ENCODE assay signal across 22 cellular contexts in the genomic region with DNA sequence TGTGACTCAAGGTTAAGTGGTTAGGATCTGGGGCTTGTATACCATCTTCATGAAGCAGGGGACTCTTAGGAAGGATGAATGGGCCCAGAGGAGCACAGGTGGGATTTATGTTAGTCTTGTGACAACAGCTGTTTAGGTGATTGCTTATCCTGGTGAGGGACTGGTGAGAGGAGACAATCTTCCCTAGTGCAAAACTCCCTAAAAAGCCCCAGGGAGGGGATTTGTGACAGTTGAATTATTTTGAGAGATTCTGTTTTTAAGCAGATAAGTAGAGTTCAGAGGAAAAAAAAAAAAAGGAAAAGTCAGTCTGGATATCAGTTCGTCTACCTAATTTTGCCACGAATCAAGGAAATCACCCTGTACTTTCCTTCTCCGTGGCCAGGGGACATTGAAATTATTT. TPM values are rescaled to one million over a fixed set of nuclear protein-coding genes. Genes with fewer than 3 reads are reported as not detected.
A peak's percentile ranks its signal among the peaks of the same experiment; 100 is the strongest.
DNase-seq lines count a peak whose midpoint lies in the region; ATAC-seq and TF ChIP-seq lines count a peak whose summit lies in the region.
"Had no signal": no experiment of that assay in that cellular context is flagged by ENCODE, and none has a peak within 500 bp of the region (broad histone marks: within the 10 kb centered on the region; RNA-seq: fewer than 3 reads in every experiment).

No MANE protein-coding gene starts in this region.

- H2BK120ac ChIP-seq in H9 (ENCODE audit: low read depth, low read length, poor library complexity, severe bottlenecking), result no peak overlapping the region

- DNase-seq in activated naive CD4-positive, alpha-beta T cell treated with anti-CD3 and anti-CD28 coated beads, Interleukin-2, amount 50 U/mL, for 72 hours (ENCODE audit: low spot score in 2 of 2), result no peak
- no peak for DNase-seq in activated naive CD4-positive, alpha-beta T cell treated with anti-CD3 and anti-CD28 coated beads for 36 hours
- DNase-seq in H9 (no peak), MG63 (no peak), HPDE6-E6E7 (ENCODE audit: extremely low spot score) (no peak), islet precursor cell (no peak)
- no peak for DNase-seq in central memory CD8-positive, alpha-beta T cell (ENCODE audit: low spot score in 2 of 2)
- no peak for DNase-seq in stimulated activated effector memory CD8-positive, alpha-beta T cell treated with anti-CD3 and anti-CD28 coated beads, Interleukin-12 subunit alpha, Interleukin-12 subunit beta, amount 100 ng/mL, for 72 hours (ENCODE audit: low spot score in 2 of 2)
- DNase-seq: activated CD4-positive, alpha-beta T cell treated with anti-CD3 and anti-CD28 coated beads, Interleukin-2, amount 10 ng/mL, durations not matched to agents 7 days and 5 days; Calu3; colonic mucosa; effector memory CD8-positive, alpha-beta T cell; H7; Karpas-422; NCI-H1694; NCI-H69; psoas muscle; stimulated activated CD8-positive, alpha-beta memory T cell treated with anti-CD3 and anti-CD28 coated beads, Interleukin-4, amount 100 ng/mL, for 48 hours; T-helper 9 cell; WERI-Rb-1 had no signal

- no peak overlapping the region for H3K4me2 ChIP-seq in H9 (ENCODE audit: insufficient read depth, insufficient read length, low read length)

- H3K4me3 Mint-ChIP-seq in activated naive CD4-positive, alpha-beta T cell treated with anti-CD3 and anti-CD28 coated beads for 36 hours, result no peak overlapping the region
- H3K4me3 Mint-ChIP-seq in H9, result no peak overlapping the region
- no peak overlapping the region for H3K4me3 Mint-ChIP-seq in central memory CD8-positive, alpha-beta T cell
- H3K4me3 Mint-ChIP-seq in stimulated activated effector memory CD8-positive, alpha-beta T cell treated with anti-CD3 and anti-CD28 coated beads, Interleukin-12 subunit alpha, Interleukin-12 subunit beta, amount 100 ng/mL, for 72 hours, result peak overlapping the region; percentile 75
- H3K4me3 Mint-ChIP-seq: activated CD4-positive, alpha-beta T cell treated with anti-CD3 and anti-CD28 coated beads, Interleukin-2, amount 10 ng/mL, durations not matched to agents 7 days and 5 days had no signal

- H3K14ac ChIP-seq in H9 (ENCODE audit: insufficient read depth, low read length), result no peak overlapping the region

- peaks cover 0 to 6% of the 10 kb centered on the region in 2 donors for H3K36me3 Mint-ChIP-seq in activated naive CD4-positive, alpha-beta T cell treated with anti-CD3 and anti-CD28 coated beads, Interleukin-2, amount 50 U/mL, for 72 hours
- H3K36me3 Mint-ChIP-seq in activated naive CD4-positive, alpha-beta T cell treated with anti-CD3 and anti-CD28 coated beads for 36 hours (ENCODE audit: low read depth), result peaks cover 14% of the 10 kb centered on the region
- no peaks in the 10 kb centered on the region; a peak in 2 of 7 replicates for H3K36me3 Mint-ChIP-seq in H9 (ENCODE audit: insufficient read depth in 1 of 3, low read depth in 3 of 3)
- H3K36me3 Mint-ChIP-seq in central memory CD8-positive, alpha-beta T cell (ENCODE audit: insufficient read depth), result no peaks in the 10 kb centered on the region
- H3K36me3 Mint-ChIP-seq in stimulated activated effector memory CD8-positive, alpha-beta T cell treated with anti-CD3 and anti-CD28 coated beads, Interleukin-12 subunit alpha, Interleukin-12 subunit beta, amount 100 ng/mL, for 72 hours, result peaks cover 17% of the 10 kb centered on the region

- no peak for ATAC-seq in activated naive CD4-positive, alpha-beta T cell treated with anti-CD3 and anti-CD28 coated beads, Interleukin-2, amount 50 U/mL, for 72 hours
- ATAC-seq in central memory CD8-positive, alpha-beta T cell (replicated peaks; ENCODE audit: extremely low read depth, poor library complexity, severe bottlenecking), result no peak
- ATAC-seq in stimulated activated effector memory CD8-positive, alpha-beta T cell treated with anti-CD3 and anti-CD28 coated beads, Interleukin-12 subunit alpha, Interleukin-12 subunit beta, amount 100 ng/mL, for 72 hours, result no peak
- ATAC-seq: effector memory CD8-positive, alpha-beta T cell; psoas muscle had no signal

- no peak overlapping the region for H4K8ac ChIP-seq in H9 (replicated peaks; ENCODE audit: insufficient read length, low read depth, low read length)

- H2AK5ac ChIP-seq in H9 (ENCODE audit: insufficient read length, low read length), result no peak overlapping the region

- no peak overlapping the region for H2BK15ac ChIP-seq in H9 (ENCODE audit: low read depth, low read length)

- no peak overlapping the region for H2BK12ac ChIP-seq in H9 (ENCODE audit: insufficient read length, low read depth, low read length)

- no peak overlapping the region for H2AFZ ChIP-seq in H9 (ENCODE audit: low read length)

- no peak overlapping the region for H2BK20ac ChIP-seq in H9 (ENCODE audit: low read depth, low read length, poor library complexity, severe bottlenecking)

- H3K9me3 ChIP-seq in H9 (ENCODE audit: control insufficient read depth, low read depth, low read length), result no peaks in the 10 kb centered on the region
- H3K9me3 ChIP-seq in MG63, result no peaks in the 10 kb centered on the region
- H3K9me3 ChIP-seq: colonic mucosa, psoas muscle, suprapubic skin had no signal

- no peak overlapping the region for H3K18ac ChIP-seq in H9 (ENCODE audit: insufficient read length, low read depth, low read length)

- H4K91ac ChIP-seq in H9 (ENCODE audit: insufficient read length, low read depth, low read length), result no peak overlapping the region

- WGBS in H9 (ENCODE audit: extremely low coverage, insufficient read length, low lambda C conversion rate), result no CpG with 5 or more reads among the region's 3 CpGs

- H3K79me2 ChIP-seq in H9 (ENCODE audit: insufficient read depth, low read length), result no peaks in the 10 kb centered on the region

- CTCF ChIA-PET in activated naive CD4-positive, alpha-beta T cell treated with anti-CD3 and anti-CD28 coated beads for 36 hours (lab: Charles Lee), result no interaction called here

- H2BK5ac ChIP-seq in H9 (ENCODE audit: insufficient read length, low read length), result no peak overlapping the region

- no peak overlapping the region for H3K27ac ChIP-seq in H9 (ENCODE audit: insufficient read length, low read depth, low read length)
- H3K27ac ChIP-seq: colonic mucosa, psoas muscle, suprapubic skin, WERI-Rb-1 had no signal

- H3K27me3 ChIP-seq in H9 (ENCODE audit: insufficient read depth, low read length), result no peaks in the 10 kb centered on the region
- H3K27me3 ChIP-seq in MG63, result no peaks in the 10 kb centered on the region
- H3K27me3 ChIP-seq: colonic mucosa, suprapubic skin had no signal

- no peak overlapping the region for H3K9ac ChIP-seq in H9 (ENCODE audit: extremely low read depth, insufficient read length, low read length)

- peaks cover 21% of the 10 kb centered on the region for H3K36me3 ChIP-seq in MG63
- H3K36me3 ChIP-seq: colonic mucosa, suprapubic skin, WERI-Rb-1 had no signal

- H3T11ph ChIP-seq in H9 (ENCODE audit: low read length), result peak overlapping the region; percentile 37

- H3K9me3 Mint-ChIP-seq in activated naive CD4-positive, alpha-beta T cell treated with anti-CD3 and anti-CD28 coated beads, Interleukin-2, amount 50 U/mL, for 72 hours, result no peaks in the 10 kb centered on the region
- no peaks in the 10 kb centered on the region for H3K9me3 Mint-ChIP-seq in activated naive CD4-positive, alpha-beta T cell treated with anti-CD3 and anti-CD28 coated beads for 36 hours
- H3K9me3 Mint-ChIP-seq in H9, result no peaks in the 10 kb centered on the region; a peak in 1 of 5 replicates
- no peaks in the 10 kb centered on the region for H3K9me3 Mint-ChIP-seq in central memory CD8-positive, alpha-beta T cell
- no peaks in the 10 kb centered on the region for H3K9me3 Mint-ChIP-seq in stimulated activated effector memory CD8-positive, alpha-beta T cell treated with anti-CD3 and anti-CD28 coated beads, Interleukin-12 subunit alpha, Interleukin-12 subunit beta, amount 100 ng/mL, for 72 hours
- H3K9me3 Mint-ChIP-seq: activated CD4-positive, alpha-beta T cell treated with anti-CD3 and anti-CD28 coated beads, Interleukin-2, amount 10 ng/mL, durations not matched to agents 7 days and 5 days; effector memory CD8-positive, alpha-beta T cell had no signal

- no peaks in the 10 kb centered on the region for H4K20me1 ChIP-seq in H9 (ENCODE audit: control insufficient read depth, insufficient read depth, insufficient read length)

- no peak overlapping the region for H3K23ac ChIP-seq in H9 (ENCODE audit: insufficient read length, low read depth, low read length)

- H3K27ac Mint-ChIP-seq in activated naive CD4-positive, alpha-beta T cell treated with anti-CD3 and anti-CD28 coated beads, Interleukin-2, amount 50 U/mL, for 72 hours, result peak overlapping the region; percentile 8 to 58
- H3K27ac Mint-ChIP-seq in activated naive CD4-positive, alpha-beta T cell treated with anti-CD3 and anti-CD28 coated beads for 36 hours, result no peak overlapping the region
- peak overlapping the region in 1 of 3 experiments; percentile 26; a peak in 2 of 7 replicates for H3K27ac Mint-ChIP-seq in H9
- peak overlapping the region; percentile 64 for H3K27ac Mint-ChIP-seq in central memory CD8-positive, alpha-beta T cell (ENCODE audit: low read depth)
- peak overlapping the region; percentile 79 for H3K27ac Mint-ChIP-seq in stimulated activated effector memory CD8-positive, alpha-beta T cell treated with anti-CD3 and anti-CD28 coated beads, Interleukin-12 subunit alpha, Interleukin-12 subunit beta, amount 100 ng/mL, for 72 hours
- H3K27ac Mint-ChIP-seq: activated CD4-positive, alpha-beta T cell treated with anti-CD3 and anti-CD28 coated beads, Interleukin-2, amount 10 ng/mL, durations not matched to agents 7 days and 5 days; effector memory CD8-positive, alpha-beta T cell had no signal

- H3K4ac ChIP-seq in H9 (ENCODE audit: low read depth, low read length), result no peak overlapping the region

- no peaks in the 10 kb centered on the region for H3K79me1 ChIP-seq in H9 (ENCODE audit: insufficient read depth, low read depth, low read length, poor library complexity, severe bottlenecking)

- no peak for TF ChIP-seq CTCF in H9 (conservative IDR thresholded peaks at IDR 0.05)

- H4K5ac ChIP-seq in H9 (ENCODE audit: insufficient read length, low read depth, low read length), result no peak overlapping the region

- H3K4me1 ChIP-seq in H9 (ENCODE audit: insufficient read depth, low read length), result no peaks in the 10 kb centered on the region; the same call in 1 of the 2 replicates
- H3K4me1 ChIP-seq: colonic mucosa had no signal

- no peaks in the 10 kb centered on the region for H3K27me3 Mint-ChIP-seq in activated naive CD4-positive, alpha-beta T cell treated with anti-CD3 and anti-CD28 coated beads for 36 hours (ENCODE audit: low read depth)
- H3K27me3 Mint-ChIP-seq in H9 (ENCODE audit: low read depth), result no peaks in the 10 kb centered on the region
- no peaks in the 10 kb centered on the region for H3K27me3 Mint-ChIP-seq in central memory CD8-positive, alpha-beta T cell
- H3K27me3 Mint-ChIP-seq: activated CD4-positive, alpha-beta T cell treated with anti-CD3 and anti-CD28 coated beads, Interleukin-2, amount 10 ng/mL, durations not matched to agents 7 days and 5 days; effector memory CD8-positive, alpha-beta T cell had no signal

- H3K23me2 ChIP-seq in H9 (ENCODE audit: insufficient read length, low read depth, low read length, poor library complexity, severe bottlenecking), result no peaks in the 10 kb centered on the region

- peaks cover 14% of the 10 kb centered on the region for H3K4me1 Mint-ChIP-seq in activated naive CD4-positive, alpha-beta T cell treated with anti-CD3 and anti-CD28 coated beads for 36 hours (ENCODE audit: low read depth)
- H3K4me1 Mint-ChIP-seq in H9, result peaks cover 40 to 43% of the 10 kb centered on the region in 2 experiments
- peaks cover 20% of the 10 kb centered on the region for H3K4me1 Mint-ChIP-seq in central memory CD8-positive, alpha-beta T cell
- H3K4me1 Mint-ChIP-seq in stimulated activated effector memory CD8-positive, alpha-beta T cell treated with anti-CD3 and anti-CD28 coated beads, Interleukin-12 subunit alpha, Interleukin-12 subunit beta, amount 100 ng/mL, for 72 hours, result peaks cover 41% of the 10 kb centered on the region

- intact Hi-C loops in activated naive CD4-positive, alpha-beta T cell treated with anti-CD3 and anti-CD28 coated beads for 36 hours (cut with micrococcal nuclease), result no loop called here

- no peak overlapping the region for H3K56ac ChIP-seq in H9 (ENCODE audit: insufficient read length, low read depth, low read length)

- H3K4me3 ChIP-seq in MG63, result no peak overlapping the region
- H3K4me3 ChIP-seq: colonic mucosa, lung, psoas muscle, suprapubic skin had no signal

RNA-seq across cellular contexts. Expression of gene SEC14L1, which starts 35.1 kb away (rescaled TPM):
- total RNA-seq in activated naive CD4-positive, alpha-beta T cell treated with anti-CD3 and anti-CD28 coated beads, Interleukin-2, amount 50 U/mL, for 72 hours, result 100 to 1,000 TPM in 1 of 2 donors, 10 to 100 TPM in 1; 53.4 to 103 TPM
- total RNA-seq in activated naive CD4-positive, alpha-beta T cell treated with anti-CD3 and anti-CD28 coated beads for 36 hours, result 10 to 100 TPM; 39.6 to 42.5 TPM
- 58.6 and 62.1 TPM in 2 replicates for total RNA-seq in H9 (2021)
- total RNA-seq in MG63 (2014; rRNA removed; shearing (Covaris generic); ENCODE audit: low replicate concordance), result 16.2 and 41.7 TPM in 2 replicates
